Comparison of ENCODE assay signal across 9 cellular contexts in genomic region chr4:119103263-119103662, GRCh38. TPM values are rescaled to one million over a fixed set of nuclear protein-coding genes. Genes with fewer than 3 reads are reported as not detected.
DNase-seq lines count a peak whose midpoint lies in the region; ATAC-seq and TF ChIP-seq lines count a peak whose summit lies in the region.
"Had no signal": no experiment of that assay in that cellular context is flagged by ENCODE, and none has a peak within 500 bp of the region (broad histone marks: within the 10 kb centered on the region; RNA-seq: fewer than 3 reads in every experiment).

No MANE protein-coding gene starts in this region.

- no peak overlapping the region for H3K9ac ChIP-seq in neuronal stem cell (ENCODE audit: low read depth, low read length, poor library complexity)

- H3K18ac ChIP-seq in neuronal stem cell (ENCODE audit: low read length) = no peak overlapping the region

- no peaks in the 10 kb centered on the region for H3K27me3 ChIP-seq in Panc1 (ENCODE audit: control insufficient read depth, insufficient read depth, low read length)
- H3K27me3 ChIP-seq in neuronal stem cell (ENCODE audit: control insufficient read depth in 3 of 3, insufficient read depth in 3 of 3, low read depth in 1 of 3, low read length in 3 of 3) = no peaks in the 10 kb centered on the region

- TF ChIP-seq CTCF in Panc1 (IDR thresholded peaks at IDR 0.05) (no peak), GM10266 (IDR thresholded peaks at IDR 0.05; ENCODE audit: control insufficient read depth, insufficient read depth, low read depth, missing control alignments) (no peak)

- CTCF ChIA-PET in Panc1 (lab: Charles Lee) = interaction anchor here (0.9 kb wide), 1 partner anchor 238 kb away, joined by 4 read pairs; no protein-coding TSS in a partner anchor

- no peaks in the 10 kb centered on the region for H3K9me3 Mint-ChIP-seq in naive thymus-derived CD8-positive, alpha-beta T cell

- H2BK120ac ChIP-seq in neuronal stem cell (ENCODE audit: low read depth, low read length) = no peak overlapping the region

- no peaks in the 10 kb centered on the region for H3K27me3 Mint-ChIP-seq in naive thymus-derived CD8-positive, alpha-beta T cell

- no TSS peak for BruUV-seq in Panc1 (replicated peaks; lab: Mats Ljungman, UMichigan)

- no peak overlapping the region for H3K4ac ChIP-seq in neuronal stem cell (ENCODE audit: low read length)

- H3K4me2 ChIP-seq in neuronal stem cell (ENCODE audit: insufficient read depth, low read length, poor library complexity, severe bottlenecking) = no peak overlapping the region

- ATAC-seq in Panc1 (peak; percentile 70), esophagus mucosa (peak; percentile 95)
- no peak for ATAC-seq in naive thymus-derived CD8-positive, alpha-beta T cell
- ATAC-seq: GM12878 had no signal

- in situ Hi-C loops in Panc1 (cut with HindIII; ENCODE audit: low pct_unique_long_range_greater_than_20kb, low sequenced_read_pairs) = no loop called here

- no peak overlapping the region for H2BK12ac ChIP-seq in neuronal stem cell (ENCODE audit: low read length)

- no peak overlapping the region for H4K91ac ChIP-seq in neuronal stem cell (ENCODE audit: low read depth, low read length, poor library complexity)

- intact Hi-C loops in Panc1 (cut with micrococcal nuclease; ENCODE audit: unreplicated experiment) = no loop called here

- no peak overlapping the region for H3K23ac ChIP-seq in neuronal stem cell (ENCODE audit: low read depth, low read length, poor library complexity)

- H3K4me1 Mint-ChIP-seq in naive thymus-derived CD8-positive, alpha-beta T cell = peaks cover 0 to 23% (median 5%) of the 10 kb centered on the region in 4 donors

- H3K4me3 Mint-ChIP-seq in naive thymus-derived CD8-positive, alpha-beta T cell = no peak overlapping the region

- POLR2A ChIA-PET in Panc1 (lab: Charles Lee) = interaction anchor here (0.7 kb wide), 1 partner anchor 19 kb away, joined by 3 read pairs; no protein-coding TSS in a partner anchor
- POLR2A ChIA-PET in naive thymus-derived CD8-positive, alpha-beta T cell (lab: Charles Lee) = no interaction called here

- H3K36me3 Mint-ChIP-seq in naive thymus-derived CD8-positive, alpha-beta T cell = no peaks in the 10 kb centered on the region

- no peak overlapping the region for H2BK5ac ChIP-seq in neuronal stem cell (ENCODE audit: low read length)

- peak overlapping the region; percentile 3 for H2AFZ ChIP-seq in neuronal stem cell (ENCODE audit: low read length)

- no peak overlapping the region for H4K8ac ChIP-seq in neuronal stem cell (ENCODE audit: low read depth, low read length)

- H3K27ac ChIP-seq in Panc1 (ENCODE audit: low read length) (no peak overlapping the region), neuronal stem cell (replicated peaks; ENCODE audit: low read length) (no peak overlapping the region)

- DNase-seq in DMS53 (lab: John Stamatoyannopoulos, UW) = peak; percentile 52
- DNase-seq in Panc1 (ENCODE audit: low read depth, low spot score) = peak; percentile 71
- DNase-seq in neuronal stem cell (ENCODE audit: low spot score) = no peak
- DNase-seq in COR-L47 (lab: John Stamatoyannopoulos, UW) = no peak
- DNase-seq in GM10266 (ENCODE audit: extremely low spot score) = no peak
- no peak for DNase-seq in NCI-H1105 treated with DMSO at 0.1 percent for 48 hours (lab: John Stamatoyannopoulos, UW)
- DNase-seq in naive thymus-derived CD8-positive, alpha-beta T cell = no peak

- no peak overlapping the region for H2BK15ac ChIP-seq in neuronal stem cell (ENCODE audit: low read length)

- H3K4me1 ChIP-seq in Panc1 (ENCODE audit: control insufficient read depth, insufficient read depth, low read length) = no peaks in the 10 kb centered on the region
- peaks cover 0 to 3% of the 10 kb centered on the region in 2 donors for H3K4me1 ChIP-seq in neuronal stem cell (ENCODE audit: control insufficient read depth in 2 of 2, insufficient read depth in 1 of 2, low read depth in 1 of 2, low read length in 2 of 2)

- H3K27ac Mint-ChIP-seq in naive thymus-derived CD8-positive, alpha-beta T cell = no peak overlapping the region

- H3K9me3 ChIP-seq in Panc1 (ENCODE audit: control insufficient read depth, insufficient read depth, low read depth, low read length) = no peaks in the 10 kb centered on the region
- no peaks in the 10 kb centered on the region for H3K9me3 ChIP-seq in neuronal stem cell (replicated peaks in 1 of 2; ENCODE audit: control insufficient read depth in 2 of 2, insufficient read depth in 1 of 2, low read depth in 1 of 2, low read length in 2 of 2)

- WGBS in neuronal stem cell (ENCODE audit: extremely low coverage in 2 of 2, insufficient read length in 2 of 2, insufficient replicate concordance in 1 of 2), 2 donors = no CpG with 5 or more reads among the region's 2 CpGs

- H3K79me1 ChIP-seq in neuronal stem cell (ENCODE audit: low read depth, low read length) = no peaks in the 10 kb centered on the region

- H3K36me3 ChIP-seq in Panc1 (ENCODE audit: control insufficient read depth, insufficient read depth, low read length) (no peaks in the 10 kb centered on the region), neuronal stem cell (replicated peaks in 1 of 2; ENCODE audit: control insufficient read depth in 2 of 2, insufficient read depth in 2 of 2, low read length in 2 of 2) (no peaks in the 10 kb centered on the region)

- no peak overlapping the region for H2AK5ac ChIP-seq in neuronal stem cell (ENCODE audit: low read depth, low read length)

- H3K4me3 ChIP-seq in Panc1 (ENCODE audit: low read depth in 2 of 2, low read length in 2 of 2) (no peak overlapping the region), neuronal stem cell (ENCODE audit: low read length in 2 of 2) (no peak overlapping the region)
- H3K4me3 ChIP-seq: GM12878 had no signal

- H3K14ac ChIP-seq in neuronal stem cell (ENCODE audit: low read length) = no peak overlapping the region

RNA-seq across cellular contexts. Expression of gene MYOZ2, which starts 32.4 kb away (rescaled TPM):
- not detected for total RNA-seq in Panc1 (2021; ENCODE audit: unreplicated experiment)
- polyA plus RNA-seq in Panc1 (2012; ENCODE audit: insufficient read length) = not detected
- not detected for total RNA-seq in esophagus mucosa
- not detected for polyA plus RNA-seq in neuronal stem cell (2013, experiment 1 of 2)
- not detected for polyA plus RNA-seq in neuronal stem cell (2013, experiment 2 of 2)
- total RNA-seq in naive thymus-derived CD8-positive, alpha-beta T cell = not detected
- polyA plus RNA-seq in naive thymus-derived CD8-positive, alpha-beta T cell = not detected
- total RNA-seq: GM12878 had no signal
- polyA plus RNA-seq: GM12878 had no signal

Comparison
In these comparisons a context has a peak if more than half of its experiments do, and no peak if none do; other contexts are left out.
1. DNase-seq: peak in DMS53 (single experiment) and Panc1 (single experiment); none in neuronal stem cell (single experiment), COR-L47 (single experiment), GM10266 (single experiment), NCI-H1105 treated with DMSO at 0.1 percent for 48 hours (single experiment) and naive thymus-derived CD8-positive, alpha-beta T cell (0 of 10).
2. ATAC-seq: peak in Panc1 (single experiment) and esophagus mucosa (single experiment); none in naive thymus-derived CD8-positive, alpha-beta T cell (0 of 2).